In the genomic region with DNA sequence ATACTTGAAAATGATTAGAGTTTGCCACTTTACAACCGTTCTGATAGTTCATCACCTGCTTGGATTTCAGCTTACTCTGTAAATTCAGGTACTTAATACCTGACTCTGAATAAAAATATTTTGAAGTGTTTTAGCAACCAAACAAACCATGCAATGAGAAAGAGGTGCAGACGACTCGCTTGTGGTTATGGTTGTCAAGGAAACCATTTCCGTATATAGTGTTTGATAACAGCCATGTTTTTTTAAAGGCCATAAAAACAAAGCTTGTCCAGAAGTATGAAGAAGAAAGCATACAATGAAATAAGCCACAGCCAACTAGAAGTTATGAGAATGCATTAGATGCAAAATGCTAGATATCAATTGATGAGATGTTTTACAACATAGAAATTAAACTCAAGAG, we compare ENCODE assay signal across 8 cellular contexts.
A peak's percentile ranks its signal among the peaks of the same experiment; 100 is the strongest.
DNase-seq lines count a peak whose midpoint lies in the region; ATAC-seq and TF ChIP-seq lines count a peak whose summit lies in the region.

No MANE protein-coding gene starts in this region.

- H3K4me3 ChIP-seq in A673 (ENCODE audit: low read depth, low read length, poor library complexity, severe bottlenecking) (no peak overlapping the region), fibroblast of the aortic adventitia (ENCODE audit: low read depth, low read length) (no peak overlapping the region)

- H3K36me3 ChIP-seq in A673 (ENCODE audit: insufficient read depth, low read length, poor library complexity, severe bottlenecking) = no peaks in the 10 kb centered on the region

- intact Hi-C loops in A673 (cut with micrococcal nuclease; ENCODE audit: unreplicated experiment) = no loop called here

- H3K9me3 ChIP-seq in A673 (ENCODE audit: low read depth, low read length, poor library complexity, severe bottlenecking) = no peaks in the 10 kb centered on the region

- CTCF ChIA-PET in A673 (lab: Charles Lee) = interaction anchor here (0.6 kb wide), 1 partner anchor 17 kb away, joined by 4 read pairs; no protein-coding TSS in a partner anchor

- in situ Hi-C loops in G401 (cut with HindIII; ENCODE audit: low sequenced_read_pairs) = no loop called here

- H3K27ac ChIP-seq in A673 (ENCODE audit: low read depth, low read length, poor library complexity, severe bottlenecking) = no peak overlapping the region

- no peaks in the 10 kb centered on the region for H3K27me3 ChIP-seq in A673 (replicated peaks; ENCODE audit: insufficient read depth, low read depth, low read length, poor library complexity)

- POLR2A ChIA-PET in A673 (lab: Charles Lee; ENCODE audit: low non-redundant PET) = no interaction called here

- TF ChIP-seq CTCF in A673 (conservative IDR thresholded peaks at IDR 0.05; ENCODE audit: low read depth, low read length) (no peak), fibroblast of the aortic adventitia (IDR thresholded peaks at IDR 0.05; ENCODE audit: insufficient read depth, low read length) (no peak)

- no TSS peak for BruUV-seq in A673 (replicated peaks; lab: Mats Ljungman, UMichigan)

- DNase-seq in A673 (ENCODE audit: low spot score) = peak; percentile 45
- peak; percentile 73 for DNase-seq in MV-4-11 (lab: John Stamatoyannopoulos, UW)
- DNase-seq in T-helper 9 cell = peak; percentile 16
- peak; percentile 41 for DNase-seq in fibroblast of the aortic adventitia (ENCODE audit: low read depth)
- DNase-seq in cerebellar cortex (ENCODE audit: low spot score) = no peak
- DNase-seq in G401 (ENCODE audit: low spot score) = no peak

- ATAC-seq in GM18511 (IDR thresholded peaks at IDR 0.05; ENCODE audit: unreplicated experiment) = peak; percentile 70
- no peak for ATAC-seq in GM19328 (IDR thresholded peaks at IDR 0.05; ENCODE audit: unreplicated experiment)

- peaks cover 14% of the 10 kb centered on the region for H3K4me1 ChIP-seq in A673 (ENCODE audit: insufficient read depth, low read length, poor library complexity, severe bottlenecking)

Comparison
In these comparisons a context has a peak if more than half of its experiments do, and no peak if none do; other contexts are left out.
1. DNase-seq: peak in A673 (single experiment), MV-4-11 (single experiment), T-helper 9 cell (single experiment) and fibroblast of the aortic adventitia (single experiment); none in cerebellar cortex (single experiment) and G401 (single experiment).